ENCODE assay signal across 1 cellular context in genomic region chr22:22428222-22429098, GRCh38.
A peak's percentile ranks its signal among the peaks of the same experiment; 100 is the strongest.
TF ChIP-seq lines count a peak whose summit lies in the region.

No MANE protein-coding gene starts in this region.

TF ChIP-seq in K562, 482 proteins besides CTCF, POLR2A, EP300 and RAD21 (continued from another document):
- TF ChIP-seq GMEB1 (CRISPR knock-in tag; IDR thresholded peaks at IDR 0.05) (0 out of 2 replicates have a peak, but pooled peaks have one; percentile 26), ZNF436 (CRISPR knock-in tag; IDR thresholded peaks at IDR 0.05) (peak; percentile 39; the same call in 1 of the 2 replicates), ZNF133 (CRISPR knock-in tag; IDR thresholded peaks at IDR 0.05) (0 out of 2 replicates have a peak, but pooled peaks have one; percentile 67), U2AF2 (optimal IDR thresholded peaks at IDR 0.05; ENCODE audit: low read depth, low read length) (no peak), DPF2 (IDR thresholded peaks at IDR 0.05) (no peak), SMAD3 (CRISPR knock-in tag; conservative IDR thresholded peaks at IDR 0.05) (no peak), ZNF253 (CRISPR knock-in tag; conservative IDR thresholded peaks at IDR 0.05) (0 out of 2 replicates have a peak, but pooled peaks have one; percentile 35)
- TF ChIP-seq, protein P1, sequence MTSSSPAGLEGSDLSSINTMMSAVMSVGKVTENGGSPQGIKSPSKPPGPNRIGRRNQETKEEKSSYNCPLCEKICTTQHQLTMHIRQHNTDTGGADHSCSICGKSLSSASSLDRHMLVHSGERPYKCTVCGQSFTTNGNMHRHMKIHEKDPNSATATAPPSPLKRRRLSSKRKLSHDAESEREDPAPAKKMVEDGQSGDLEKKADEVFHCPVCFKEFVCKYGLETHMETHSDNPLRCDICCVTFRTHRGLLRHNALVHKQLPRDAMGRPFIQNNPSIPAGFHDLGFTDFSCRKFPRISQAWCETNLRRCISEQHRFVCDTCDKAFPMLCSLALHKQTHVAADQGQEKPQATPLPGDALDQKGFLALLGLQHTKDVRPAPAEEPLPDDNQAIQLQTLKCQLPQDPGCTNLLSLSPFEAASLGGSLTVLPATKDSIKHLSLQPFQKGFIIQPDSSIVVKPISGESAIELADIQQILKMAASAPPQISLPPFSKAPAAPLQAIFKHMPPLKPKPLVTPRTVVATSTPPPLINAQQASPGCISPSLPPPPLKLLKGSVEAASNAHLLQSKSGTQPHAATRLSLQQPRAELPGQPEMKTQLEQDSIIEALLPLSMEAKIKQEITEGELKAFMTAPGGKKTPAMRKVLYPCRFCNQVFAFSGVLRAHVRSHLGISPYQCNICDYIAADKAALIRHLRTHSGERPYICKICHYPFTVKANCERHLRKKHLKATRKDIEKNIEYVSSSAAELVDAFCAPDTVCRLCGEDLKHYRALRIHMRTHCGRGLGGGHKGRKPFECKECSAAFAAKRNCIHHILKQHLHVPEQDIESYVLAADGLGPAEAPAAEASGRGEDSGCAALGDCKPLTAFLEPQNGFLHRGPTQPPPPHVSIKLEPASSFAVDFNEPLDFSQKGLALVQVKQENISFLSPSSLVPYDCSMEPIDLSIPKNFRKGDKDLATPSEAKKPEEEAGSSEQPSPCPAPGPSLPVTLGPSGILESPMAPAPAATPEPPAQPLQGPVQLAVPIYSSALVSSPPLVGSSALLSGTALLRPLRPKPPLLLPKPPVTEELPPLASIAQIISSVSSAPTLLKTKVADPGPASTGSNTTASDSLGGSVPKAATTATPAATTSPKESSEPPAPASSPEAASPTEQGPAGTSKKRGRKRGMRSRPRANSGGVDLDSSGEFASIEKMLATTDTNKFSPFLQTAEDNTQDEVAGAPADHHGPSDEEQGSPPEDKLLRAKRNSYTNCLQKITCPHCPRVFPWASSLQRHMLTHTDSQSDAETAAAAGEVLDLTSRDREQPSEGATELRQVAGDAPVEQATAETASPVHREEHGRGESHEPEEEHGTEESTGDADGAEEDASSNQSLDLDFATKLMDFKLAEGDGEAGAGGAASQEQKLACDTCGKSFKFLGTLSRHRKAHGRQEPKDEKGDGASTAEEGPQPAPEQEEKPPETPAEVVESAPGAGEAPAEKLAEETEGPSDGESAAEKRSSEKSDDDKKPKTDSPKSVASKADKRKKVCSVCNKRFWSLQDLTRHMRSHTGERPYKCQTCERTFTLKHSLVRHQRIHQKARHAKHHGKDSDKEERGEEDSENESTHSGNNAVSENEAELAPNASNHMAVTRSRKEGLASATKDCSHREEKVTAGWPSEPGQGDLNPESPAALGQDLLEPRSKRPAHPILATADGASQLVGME (CRISPR knock-in tag; IDR thresholded peaks at IDR 0.05), result 0 out of 2 replicates have a peak, but pooled peaks have one; percentile 35
- TF ChIP-seq, protein P2, sequence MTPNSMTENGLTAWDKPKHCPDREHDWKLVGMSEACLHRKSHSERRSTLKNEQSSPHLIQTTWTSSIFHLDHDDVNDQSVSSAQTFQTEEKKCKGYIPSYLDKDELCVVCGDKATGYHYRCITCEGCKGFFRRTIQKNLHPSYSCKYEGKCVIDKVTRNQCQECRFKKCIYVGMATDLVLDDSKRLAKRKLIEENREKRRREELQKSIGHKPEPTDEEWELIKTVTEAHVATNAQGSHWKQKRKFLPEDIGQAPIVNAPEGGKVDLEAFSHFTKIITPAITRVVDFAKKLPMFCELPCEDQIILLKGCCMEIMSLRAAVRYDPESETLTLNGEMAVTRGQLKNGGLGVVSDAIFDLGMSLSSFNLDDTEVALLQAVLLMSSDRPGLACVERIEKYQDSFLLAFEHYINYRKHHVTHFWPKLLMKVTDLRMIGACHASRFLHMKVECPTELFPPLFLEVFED (CRISPR knock-in tag; conservative IDR thresholded peaks at IDR 0.05), result peak; percentile 40; the same call in 1 of the 2 replicates
